In the genomic region with DNA sequence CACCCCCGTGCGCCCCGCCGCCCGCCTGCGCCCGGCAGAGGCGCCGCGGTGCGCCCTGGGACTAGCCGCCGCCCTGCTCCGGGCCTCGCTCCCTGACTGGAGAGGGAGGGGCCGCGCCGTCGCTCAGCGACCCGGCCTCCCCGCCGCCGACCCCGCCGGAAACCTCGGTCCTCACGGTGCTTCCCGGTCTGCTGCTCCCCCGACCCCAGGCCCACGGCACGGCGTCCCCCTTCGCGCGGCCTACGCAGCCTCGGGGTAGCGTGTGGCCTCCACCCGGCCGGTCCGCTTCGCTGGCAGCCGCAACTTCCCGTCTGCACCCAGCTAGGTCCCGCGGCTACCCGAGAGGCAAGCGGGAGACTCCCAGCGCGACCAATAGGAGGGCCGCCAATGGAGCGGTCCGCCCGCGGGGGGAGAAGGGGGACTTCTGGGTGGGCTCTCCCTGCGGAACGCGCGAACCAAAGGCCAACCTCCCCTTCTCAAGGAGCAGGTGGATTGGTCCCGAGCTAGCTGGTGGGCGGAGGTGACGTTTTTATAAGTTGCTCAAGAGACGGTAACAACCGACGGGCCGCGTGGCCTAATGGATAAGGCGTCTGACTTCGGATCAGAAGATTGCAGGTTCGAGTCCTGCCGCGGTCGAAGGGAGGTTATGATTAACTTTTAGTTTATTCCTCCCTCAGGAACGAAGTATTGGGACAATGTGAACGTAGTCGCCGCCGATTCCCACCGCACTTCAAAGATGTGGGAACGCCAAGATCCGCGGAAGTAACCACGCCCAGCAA, we compare ENCODE assay signal across 1 cellular context.
TF ChIP-seq lines count a peak whose summit lies in the region.

A gene (minus strand): TSS at position 315 of the 779 bp plus-strand sequence. CDS start 1,070 bp downstream, outside the sequence.

TF ChIP-seq in HepG2, 621 proteins besides CTCF, POLR2A, EP300 and RAD21 (continued from another document and continues in another):
- TF ChIP-seq, protein P1, sequence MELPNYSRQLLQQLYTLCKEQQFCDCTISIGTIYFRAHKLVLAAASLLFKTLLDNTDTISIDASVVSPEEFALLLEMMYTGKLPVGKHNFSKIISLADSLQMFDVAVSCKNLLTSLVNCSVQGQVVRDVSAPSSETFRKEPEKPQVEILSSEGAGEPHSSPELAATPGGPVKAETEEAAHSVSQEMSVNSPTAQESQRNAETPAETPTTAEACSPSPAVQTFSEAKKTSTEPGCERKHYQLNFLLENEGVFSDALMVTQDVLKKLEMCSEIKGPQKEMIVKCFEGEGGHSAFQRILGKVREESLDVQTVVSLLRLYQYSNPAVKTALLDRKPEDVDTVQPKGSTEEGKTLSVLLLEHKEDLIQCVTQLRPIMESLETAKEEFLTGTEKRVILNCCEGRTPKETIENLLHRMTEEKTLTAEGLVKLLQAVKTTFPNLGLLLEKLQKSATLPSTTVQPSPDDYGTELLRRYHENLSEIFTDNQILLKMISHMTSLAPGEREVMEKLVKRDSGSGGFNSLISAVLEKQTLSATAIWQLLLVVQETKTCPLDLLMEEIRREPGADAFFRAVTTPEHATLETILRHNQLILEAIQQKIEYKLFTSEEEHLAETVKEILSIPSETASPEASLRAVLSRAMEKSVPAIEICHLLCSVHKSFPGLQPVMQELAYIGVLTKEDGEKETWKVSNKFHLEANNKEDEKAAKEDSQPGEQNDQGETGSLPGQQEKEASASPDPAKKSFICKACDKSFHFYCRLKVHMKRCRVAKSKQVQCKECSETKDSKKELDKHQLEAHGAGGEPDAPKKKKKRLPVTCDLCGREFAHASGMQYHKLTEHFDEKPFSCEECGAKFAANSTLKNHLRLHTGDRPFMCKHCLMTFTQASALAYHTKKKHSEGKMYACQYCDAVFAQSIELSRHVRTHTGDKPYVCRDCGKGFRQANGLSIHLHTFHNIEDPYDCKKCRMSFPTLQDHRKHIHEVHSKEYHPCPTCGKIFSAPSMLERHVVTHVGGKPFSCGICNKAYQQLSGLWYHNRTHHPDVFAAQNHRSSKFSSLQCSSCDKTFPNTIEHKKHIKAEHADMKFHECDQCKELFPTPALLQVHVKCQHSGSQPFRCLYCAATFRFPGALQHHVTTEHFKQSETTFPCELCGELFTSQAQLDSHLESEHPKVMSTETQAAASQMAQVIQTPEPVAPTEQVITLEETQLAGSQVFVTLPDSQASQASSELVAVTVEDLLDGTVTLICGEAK (IDR thresholded peaks at IDR 0.05): no peak
- TF ChIP-seq, protein P1 (CRISPR knock-in tag; IDR thresholded peaks at IDR 0.05): peak; percentile 60; the same call in 1 of the 2 replicates
- peak; percentile 83 for TF ChIP-seq ZNF878 (CRISPR knock-in tag; IDR thresholded peaks at IDR 0.05)
- TF ChIP-seq SIX1 (CRISPR knock-in tag; IDR thresholded peaks at IDR 0.05; ENCODE audit: borderline replicate concordance): no peak
- TF ChIP-seq HNF4G (IDR thresholded peaks at IDR 0.05; ENCODE audit: borderline replicate concordance, low read depth, low read length): no peak
- TF ChIP-seq HNF4G (CRISPR knock-in tag; IDR thresholded peaks at IDR 0.05; ENCODE audit: borderline replicate concordance, low read depth): peak; percentile 50; the same call in 1 of the 2 replicates
- no peak for TF ChIP-seq ZKSCAN5 (CRISPR knock-in tag; IDR thresholded peaks at IDR 0.05)
- TF ChIP-seq ZIK1 (CRISPR knock-in tag; IDR thresholded peaks at IDR 0.05; ENCODE audit: borderline replicate concordance, low read depth): peak; percentile 72
- TF ChIP-seq, protein P2, sequence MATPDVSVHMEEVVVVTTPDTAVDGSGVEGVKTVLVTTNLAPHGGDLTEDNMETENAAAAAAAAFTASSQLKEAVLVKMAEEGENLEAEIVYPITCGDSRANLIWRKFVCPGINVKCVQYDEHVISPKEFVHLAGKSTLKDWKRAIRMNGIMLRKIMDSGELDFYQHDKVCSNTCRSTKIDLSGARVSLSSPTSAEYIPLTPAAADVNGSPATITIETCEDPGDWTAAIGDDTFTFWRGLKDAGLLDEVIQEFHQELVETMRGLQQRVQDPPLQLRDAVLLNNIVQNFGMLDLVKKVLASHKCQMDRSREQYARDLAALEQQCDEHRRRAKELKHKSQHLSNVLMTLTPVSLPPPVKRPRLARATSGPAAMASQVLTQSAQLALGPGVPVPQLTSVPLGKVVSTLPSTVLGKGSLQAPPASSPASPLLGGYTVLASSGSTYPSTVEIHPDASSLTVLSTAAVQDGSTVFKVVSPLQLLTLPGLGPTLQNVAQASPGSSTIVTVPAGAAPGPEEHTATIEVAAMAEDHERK (CRISPR knock-in tag; IDR thresholded peaks at IDR 0.05; ENCODE audit: low read depth): no peak
- peak; percentile 74 for TF ChIP-seq ARNTL (CRISPR knock-in tag; IDR thresholded peaks at IDR 0.05)
- TF ChIP-seq, protein P3, sequence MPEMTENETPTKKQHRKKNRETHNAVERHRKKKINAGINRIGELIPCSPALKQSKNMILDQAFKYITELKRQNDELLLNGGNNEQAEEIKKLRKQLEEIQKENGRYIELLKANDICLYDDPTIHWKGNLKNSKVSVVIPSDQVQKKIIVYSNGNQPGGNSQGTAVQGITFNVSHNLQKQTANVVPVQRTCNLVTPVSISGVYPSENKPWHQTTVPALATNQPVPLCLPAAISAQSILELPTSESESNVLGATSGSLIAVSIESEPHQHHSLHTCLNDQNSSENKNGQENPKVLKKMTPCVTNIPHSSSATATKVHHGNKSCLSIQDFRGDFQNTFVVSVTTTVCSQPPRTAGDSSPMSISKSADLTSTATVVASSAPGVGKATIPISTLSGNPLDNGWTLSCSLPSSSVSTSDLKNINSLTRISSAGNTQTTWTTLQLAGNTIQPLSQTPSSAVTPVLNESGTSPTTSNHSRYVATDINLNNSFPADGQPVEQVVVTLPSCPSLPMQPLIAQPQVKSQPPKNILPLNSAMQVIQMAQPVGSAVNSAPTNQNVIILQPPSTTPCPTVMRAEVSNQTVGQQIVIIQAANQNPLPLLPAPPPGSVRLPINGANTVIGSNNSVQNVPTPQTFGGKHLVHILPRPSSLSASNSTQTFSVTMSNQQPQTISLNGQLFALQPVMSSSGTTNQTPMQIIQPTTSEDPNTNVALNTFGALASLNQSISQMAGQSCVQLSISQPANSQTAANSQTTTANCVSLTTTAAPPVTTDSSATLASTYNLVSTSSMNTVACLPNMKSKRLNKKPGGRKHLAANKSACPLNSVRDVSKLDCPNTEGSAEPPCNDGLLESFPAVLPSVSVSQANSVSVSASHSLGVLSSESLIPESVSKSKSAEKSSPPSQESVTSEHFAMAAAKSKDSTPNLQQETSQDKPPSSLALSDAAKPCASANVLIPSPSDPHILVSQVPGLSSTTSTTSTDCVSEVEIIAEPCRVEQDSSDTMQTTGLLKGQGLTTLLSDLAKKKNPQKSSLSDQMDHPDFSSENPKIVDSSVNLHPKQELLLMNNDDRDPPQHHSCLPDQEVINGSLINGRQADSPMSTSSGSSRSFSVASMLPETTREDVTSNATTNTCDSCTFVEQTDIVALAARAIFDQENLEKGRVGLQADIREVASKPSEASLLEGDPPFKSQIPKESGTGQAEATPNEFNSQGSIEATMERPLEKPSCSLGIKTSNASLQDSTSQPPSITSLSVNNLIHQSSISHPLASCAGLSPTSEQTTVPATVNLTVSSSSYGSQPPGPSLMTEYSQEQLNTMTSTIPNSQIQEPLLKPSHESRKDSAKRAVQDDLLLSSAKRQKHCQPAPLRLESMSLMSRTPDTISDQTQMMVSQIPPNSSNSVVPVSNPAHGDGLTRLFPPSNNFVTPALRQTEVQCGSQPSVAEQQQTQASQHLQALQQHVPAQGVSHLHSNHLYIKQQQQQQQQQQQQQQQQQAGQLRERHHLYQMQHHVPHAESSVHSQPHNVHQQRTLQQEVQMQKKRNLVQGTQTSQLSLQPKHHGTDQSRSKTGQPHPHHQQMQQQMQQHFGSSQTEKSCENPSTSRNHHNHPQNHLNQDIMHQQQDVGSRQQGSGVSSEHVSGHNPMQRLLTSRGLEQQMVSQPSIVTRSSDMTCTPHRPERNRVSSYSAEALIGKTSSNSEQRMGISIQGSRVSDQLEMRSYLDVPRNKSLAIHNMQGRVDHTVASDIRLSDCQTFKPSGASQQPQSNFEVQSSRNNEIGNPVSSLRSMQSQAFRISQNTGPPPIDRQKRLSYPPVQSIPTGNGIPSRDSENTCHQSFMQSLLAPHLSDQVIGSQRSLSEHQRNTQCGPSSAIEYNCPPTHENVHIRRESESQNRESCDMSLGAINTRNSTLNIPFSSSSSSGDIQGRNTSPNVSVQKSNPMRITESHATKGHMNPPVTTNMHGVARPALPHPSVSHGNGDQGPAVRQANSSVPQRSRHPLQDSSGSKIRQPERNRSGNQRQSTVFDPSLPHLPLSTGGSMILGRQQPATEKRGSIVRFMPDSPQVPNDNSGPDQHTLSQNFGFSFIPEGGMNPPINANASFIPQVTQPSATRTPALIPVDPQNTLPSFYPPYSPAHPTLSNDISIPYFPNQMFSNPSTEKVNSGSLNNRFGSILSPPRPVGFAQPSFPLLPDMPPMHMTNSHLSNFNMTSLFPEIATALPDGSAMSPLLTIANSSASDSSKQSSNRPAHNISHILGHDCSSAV (CRISPR knock-in tag; IDR thresholded peaks at IDR 0.05; ENCODE audit: borderline replicate concordance): peak; percentile 69; the same call in 1 of the 2 replicates
- TF ChIP-seq, protein P4, sequence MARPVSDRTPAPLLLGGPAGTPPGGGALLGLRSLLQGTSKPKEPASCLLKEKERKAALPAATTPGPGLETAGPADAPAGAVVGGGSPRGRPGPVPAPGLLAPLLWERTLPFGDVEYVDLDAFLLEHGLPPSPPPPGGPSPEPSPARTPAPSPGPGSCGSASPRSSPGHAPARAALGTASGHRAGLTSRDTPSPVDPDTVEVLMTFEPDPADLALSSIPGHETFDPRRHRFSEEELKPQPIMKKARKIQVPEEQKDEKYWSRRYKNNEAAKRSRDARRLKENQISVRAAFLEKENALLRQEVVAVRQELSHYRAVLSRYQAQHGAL (CRISPR knock-in tag; IDR thresholded peaks at IDR 0.05; ENCODE audit: not compliant biosample characterization): no peak
- TF ChIP-seq CENPT (CRISPR knock-in tag; IDR thresholded peaks at IDR 0.05; ENCODE audit: low read depth): no peak; the same call in 1 of the 2 replicates
- peak; percentile 94 for TF ChIP-seq DR1 (CRISPR knock-in tag; IDR thresholded peaks at IDR 0.05)
- TF ChIP-seq, protein P5, sequence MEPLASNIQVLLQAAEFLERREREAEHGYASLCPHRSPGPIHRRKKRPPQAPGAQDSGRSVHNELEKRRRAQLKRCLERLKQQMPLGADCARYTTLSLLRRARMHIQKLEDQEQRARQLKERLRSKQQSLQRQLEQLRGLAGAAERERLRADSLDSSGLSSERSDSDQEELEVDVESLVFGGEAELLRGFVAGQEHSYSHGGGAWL (CRISPR knock-in tag; IDR thresholded peaks at IDR 0.05): peak; percentile 88
- TF ChIP-seq ZNF382 (CRISPR knock-in tag; IDR thresholded peaks at IDR 0.05; ENCODE audit: borderline replicate concordance): no peak
- TF ChIP-seq HNRNPH1 (optimal IDR thresholded peaks at IDR 0.05; ENCODE audit: low read depth, low read length): no peak
- no peak for TF ChIP-seq NFIB (CRISPR knock-in tag; IDR thresholded peaks at IDR 0.05; ENCODE audit: borderline replicate concordance)
- no peak for TF ChIP-seq DNMT3B (CRISPR knock-in tag; conservative IDR thresholded peaks at IDR 0.05)
- TF ChIP-seq, protein P6, sequence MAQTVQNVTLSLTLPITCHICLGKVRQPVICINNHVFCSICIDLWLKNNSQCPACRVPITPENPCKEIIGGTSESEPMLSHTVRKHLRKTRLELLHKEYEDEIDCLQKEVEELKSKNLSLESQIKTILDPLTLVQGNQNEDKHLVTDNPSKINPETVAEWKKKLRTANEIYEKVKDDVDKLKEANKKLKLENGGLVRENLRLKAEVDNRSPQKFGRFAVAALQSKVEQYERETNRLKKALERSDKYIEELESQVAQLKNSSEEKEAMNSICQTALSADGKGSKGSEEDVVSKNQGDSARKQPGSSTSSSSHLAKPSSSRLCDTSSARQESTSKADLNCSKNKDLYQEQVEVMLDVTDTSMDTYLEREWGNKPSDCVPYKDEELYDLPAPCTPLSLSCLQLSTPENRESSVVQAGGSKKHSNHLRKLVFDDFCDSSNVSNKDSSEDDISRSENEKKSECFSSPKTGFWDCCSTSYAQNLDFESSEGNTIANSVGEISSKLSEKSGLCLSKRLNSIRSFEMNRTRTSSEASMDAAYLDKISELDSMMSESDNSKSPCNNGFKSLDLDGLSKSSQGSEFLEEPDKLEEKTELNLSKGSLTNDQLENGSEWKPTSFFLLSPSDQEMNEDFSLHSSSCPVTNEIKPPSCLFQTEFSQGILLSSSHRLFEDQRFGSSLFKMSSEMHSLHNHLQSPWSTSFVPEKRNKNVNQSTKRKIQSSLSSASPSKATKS (CRISPR knock-in tag; IDR thresholded peaks at IDR 0.05): 0 out of 2 replicates have a peak, but pooled peaks have one; percentile 48
- TF ChIP-seq NCOA5 (CRISPR knock-in tag; IDR thresholded peaks at IDR 0.05): no peak
- TF ChIP-seq, protein P7, sequence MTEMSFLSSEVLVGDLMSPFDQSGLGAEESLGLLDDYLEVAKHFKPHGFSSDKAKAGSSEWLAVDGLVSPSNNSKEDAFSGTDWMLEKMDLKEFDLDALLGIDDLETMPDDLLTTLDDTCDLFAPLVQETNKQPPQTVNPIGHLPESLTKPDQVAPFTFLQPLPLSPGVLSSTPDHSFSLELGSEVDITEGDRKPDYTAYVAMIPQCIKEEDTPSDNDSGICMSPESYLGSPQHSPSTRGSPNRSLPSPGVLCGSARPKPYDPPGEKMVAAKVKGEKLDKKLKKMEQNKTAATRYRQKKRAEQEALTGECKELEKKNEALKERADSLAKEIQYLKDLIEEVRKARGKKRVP (CRISPR knock-in tag; IDR thresholded peaks at IDR 0.05): no peak; a peak in 2 of 4 replicates
- peak; percentile 67; the same call in 1 of the 2 replicates for TF ChIP-seq ZNF256 (CRISPR knock-in tag; conservative IDR thresholded peaks at IDR 0.05)
